Comparison of ENCODE assay signal across 16 cellular contexts in the genomic region with DNA sequence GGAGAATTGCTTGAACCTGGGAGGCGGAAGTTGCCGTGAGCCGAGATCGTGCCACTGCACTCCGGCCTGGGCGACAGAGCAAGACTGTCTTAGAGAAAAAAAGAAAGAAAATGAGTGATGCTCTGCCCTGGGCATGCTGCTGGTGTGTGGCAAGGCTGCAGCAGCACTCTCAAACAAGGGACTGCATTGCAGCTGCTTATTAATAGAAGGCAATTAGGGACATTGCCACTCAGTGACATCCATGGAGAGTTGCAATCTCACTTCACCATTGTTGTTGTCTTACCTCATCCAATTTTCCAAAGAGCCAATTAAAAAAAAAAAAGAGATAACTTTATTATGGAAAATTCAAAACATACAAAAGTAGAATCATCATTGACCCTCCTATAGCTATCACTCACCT.
DNase-seq lines count a peak whose midpoint lies in the region; ATAC-seq and TF ChIP-seq lines count a peak whose summit lies in the region.
"Had no signal": no experiment of that assay in that cellular context is flagged by ENCODE, and none has a peak within 500 bp of the region (broad histone marks: within the 10 kb centered on the region; RNA-seq: fewer than 3 reads in every experiment).

No MANE protein-coding gene starts in this region.

- no peaks in the 10 kb centered on the region for H3K9me3 ChIP-seq in heart right ventricle

- intact Hi-C loops in heart right ventricle (cut with DNase I) = loop anchor here in 1 of 10 donors (10.0 kb wide), 1 partner anchor 131 kb away; the partner anchor contains the start of gene LRRC1
- intact Hi-C loops in left cardiac atrium (cut with DNase I) = no loop called here

- no peak for TF ChIP-seq CTCF in heart right ventricle (IDR thresholded peaks at IDR 0.05)

- ATAC-seq in heart right ventricle = peak in 6 of 8 donors; percentile 38 to 76 (median 62)
- no peak for ATAC-seq in left cardiac atrium
- ATAC-seq in HG03565 (IDR thresholded peaks at IDR 0.05; ENCODE audit: unreplicated experiment) = no peak
- ATAC-seq: SK-N-SH treated with all-trans-retinoic acid at 6 μM for 48 hours had no signal

- peaks cover 0 to 22% (median 3%) of the 10 kb centered on the region in 9 donors for H3K36me3 ChIP-seq in heart right ventricle

- DNase-seq in DMS79 treated with DMSO at 0.1 percent for 48 hours (lab: John Stamatoyannopoulos, UW) (peak; percentile 23), DMS79 (lab: John Stamatoyannopoulos, UW) (no peak), heart right ventricle (no peak), left cardiac atrium (no peak), epithelial cell of prostate (ENCODE audit: low read depth, low spot score) (no peak), anterior cingulate cortex (lab: John Stamatoyannopoulos, UW) (no peak), GM19240 (ENCODE audit: insufficient read length, low spot score) (no peak)
- DNase-seq: C1 segment of cervical spinal cord, MV-4-11, NCI-H1694 treated with DMSO at 0.1 percent for 48 hours, NCI-H524 treated with DMSO at 0.1 percent for 48 hours, SHP77 had no signal

- H3K4me1 ChIP-seq in heart right ventricle = peaks cover 0 to 50% (median 22%) of the 10 kb centered on the region in 9 donors

- no peak overlapping the region for H3K4me3 ChIP-seq in heart right ventricle
- H3K4me3 ChIP-seq: GM23248 had no signal

- 92 to 97% methylated on average over 6 of the region's 6 CpGs for WGBS in heart right ventricle, 2 donors

- H3K27ac ChIP-seq in heart right ventricle (peak overlapping the region in 3 of 10 donors; percentile 28 to 74 (median 59)), epithelial cell of prostate (peak overlapping the region; percentile 60)
- H3K27ac ChIP-seq: 22Rv1, GM23248 had no signal

- no peaks in the 10 kb centered on the region for H3K27me3 ChIP-seq in heart right ventricle

Comparison
In these comparisons a context has a peak if more than half of its experiments do, and no peak if none do; other contexts are left out.
1. ATAC-seq: peak in heart right ventricle (6 of 8); none in left cardiac atrium (0 of 2) and HG03565 (single experiment).